In the genomic region with DNA sequence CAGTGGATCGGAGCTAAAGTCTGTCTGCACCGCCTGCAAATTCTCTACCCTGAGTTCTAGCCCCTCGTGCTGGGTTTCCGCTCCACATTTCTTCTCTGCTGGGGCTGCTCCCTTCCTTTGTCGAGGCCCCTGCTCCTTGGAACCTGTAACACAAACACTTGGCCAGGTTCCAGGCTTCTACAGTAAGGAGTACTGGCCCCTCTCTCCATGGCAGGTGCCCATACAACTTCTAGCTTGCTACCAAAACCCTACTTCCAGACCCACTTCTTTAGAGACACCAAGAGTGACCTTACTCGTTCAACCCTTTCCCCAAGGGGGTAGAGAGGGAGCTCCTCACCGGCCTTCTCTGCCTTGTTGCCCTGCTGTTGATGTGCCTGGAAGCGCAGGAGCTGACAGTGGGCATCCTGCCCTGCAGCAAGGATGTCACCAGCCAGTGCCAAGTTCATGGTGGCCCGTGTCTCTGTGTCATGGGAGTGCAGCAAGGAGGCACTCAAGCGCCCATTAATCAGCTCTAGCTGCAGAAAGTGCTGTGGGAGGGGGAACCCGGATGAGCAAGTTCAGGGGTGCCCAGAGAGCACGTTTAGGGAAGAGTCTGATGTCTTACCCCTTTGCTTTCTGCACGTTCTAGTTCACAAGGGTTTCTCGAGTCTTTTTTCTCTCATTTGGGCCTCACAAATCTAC, we compare ENCODE assay signal across 8 cellular contexts. TPM values are rescaled to one million over a fixed set of nuclear protein-coding genes. Genes with fewer than 3 reads are reported as not detected.
A peak's percentile ranks its signal among the peaks of the same experiment; 100 is the strongest.
DNase-seq lines count a peak whose midpoint lies in the region; ATAC-seq and TF ChIP-seq lines count a peak whose summit lies in the region.

No MANE protein-coding gene starts in this region.

- H3K4me3 ChIP-seq in OCI-LY1 (ENCODE audit: low read depth, low read length, poor library complexity, severe bottlenecking), result peak overlapping the region; percentile 86
- peak overlapping the region; percentile 30 to 67 for H3K4me3 ChIP-seq in muscle layer of colon (ENCODE audit: low read depth in 1 of 2, low read length in 2 of 2)
- H3K4me3 ChIP-seq in vagina, result peak overlapping the region; percentile 96 to 99

- H3K9me3 ChIP-seq in OCI-LY1 (ENCODE audit: low read length) (no peaks in the 10 kb centered on the region), muscle layer of colon (ENCODE audit: low read length) (no peaks in the 10 kb centered on the region), vagina (no peaks in the 10 kb centered on the region)

- H3K4me2 ChIP-seq in OCI-LY1 (ENCODE audit: low read length), result peak overlapping the region; percentile 72

- H3K79me2 ChIP-seq in OCI-LY1 (ENCODE audit: insufficient read depth, low read length), result no peaks in the 10 kb centered on the region

- H3K9me2 ChIP-seq in OCI-LY1 (ENCODE audit: low read depth, low read length), result no peaks in the 10 kb centered on the region

- DNase-seq in CD1c-positive myeloid dendritic cell (ENCODE audit: extremely low spot score) (peak; percentile 31), cerebellum (ENCODE audit: low spot score) (peak; percentile 56), vagina (ENCODE audit: extremely low spot score in 2 of 2) (no peak), NCI-H524 treated with DMSO at 0.1 percent for 48 hours (lab: John Stamatoyannopoulos, UW) (no peak), NCI-H1092 (lab: John Stamatoyannopoulos, UW) (no peak)

- H3F3A ChIP-seq in OCI-LY1 (ENCODE audit: insufficient read depth, low read length), result no peaks in the 10 kb centered on the region

- intact Hi-C loops in vagina (cut with DNase I), result loop anchor here (5.0 kb wide), 1 partner anchor 54 kb away; no protein-coding TSS in a partner anchor

- TF ChIP-seq POLR2A in vagina (IDR thresholded peaks at IDR 0.05), result no peak

- H3K9ac ChIP-seq in OCI-LY1 (ENCODE audit: low read length), result peak overlapping the region; percentile 91
- peak overlapping the region; percentile 31 for H3K9ac ChIP-seq in muscle layer of colon (ENCODE audit: low read length)

- ATAC-seq in GM19463 (IDR thresholded peaks at IDR 0.05; ENCODE audit: unreplicated experiment), result no peak

- no peaks in the 10 kb centered on the region for H4K20me1 ChIP-seq in OCI-LY1 (ENCODE audit: insufficient read depth, low read length)

- peaks cover 34% of the 10 kb centered on the region for H3K36me3 ChIP-seq in OCI-LY1 (ENCODE audit: insufficient read depth, low read length)
- H3K36me3 ChIP-seq in muscle layer of colon (ENCODE audit: insufficient read depth, low read length), result peaks cover 26% of the 10 kb centered on the region
- H3K36me3 ChIP-seq in vagina, result peaks cover 0 to 24% of the 10 kb centered on the region in 2 donors

- TF ChIP-seq CTCF in OCI-LY1 (IDR thresholded peaks at IDR 0.05; ENCODE audit: low read length) (no peak), vagina (IDR thresholded peaks at IDR 0.05) (no peak)

- no peak overlapping the region for H2AFZ ChIP-seq in OCI-LY1 (ENCODE audit: low read length)

- H3K27me3 ChIP-seq in OCI-LY1 (ENCODE audit: insufficient read depth, low read length) (no peaks in the 10 kb centered on the region), muscle layer of colon (ENCODE audit: control insufficient read depth in 1 of 2, insufficient read depth in 2 of 2, low read length in 2 of 2) (no peaks in the 10 kb centered on the region), vagina (no peaks in the 10 kb centered on the region)

- peaks cover 15% of the 10 kb centered on the region for H3K4me1 ChIP-seq in OCI-LY1 (ENCODE audit: insufficient read depth, low read length, severe bottlenecking)
- peaks cover 13% of the 10 kb centered on the region for H3K4me1 ChIP-seq in muscle layer of colon (ENCODE audit: insufficient read depth, low read length)
- peaks cover 20% of the 10 kb centered on the region for H3K4me1 ChIP-seq in vagina

- no peak overlapping the region for H3K27ac ChIP-seq in OCI-LY1 (ENCODE audit: low read depth, low read length, poor library complexity, severe bottlenecking)
- peak overlapping the region; percentile 9 for H3K27ac ChIP-seq in muscle layer of colon (ENCODE audit: low read depth, low read length)
- H3K27ac ChIP-seq in vagina, result peak overlapping the region; percentile 89

RNA-seq across cellular contexts. Expression of gene PREB, which starts 1.1 kb away (rescaled TPM):
- total RNA-seq in cerebellum, result 18.9 TPM
- total RNA-seq in vagina, result 57.5 TPM

RNA-seq across cellular contexts. Expression of gene PRR30, which starts 5.9 kb away (rescaled TPM):
- total RNA-seq in cerebellum, result not detected
- not detected for total RNA-seq in vagina

RNA-seq across cellular contexts. Expression of gene ABHD1, which starts 9.7 kb away (rescaled TPM):
- total RNA-seq in cerebellum (0.54 TPM), vagina (not detected)

RNA-seq across cellular contexts. Expression of gene CGREF1, which starts 14.4 kb away (rescaled TPM):
- total RNA-seq in cerebellum, result 22.1 TPM
- total RNA-seq in vagina, result 2.2 TPM

RNA-seq across cellular contexts. Expression of gene TCF23, which starts 15.5 kb away (rescaled TPM):
- total RNA-seq in cerebellum (not detected), vagina (7.4 TPM)

Comparison
In these comparisons a context has a peak if more than half of its experiments do, and no peak if none do; other contexts are left out.
1. DNase-seq: peak in CD1c-positive myeloid dendritic cell (single experiment) and cerebellum (single experiment); none in vagina (0 of 2), NCI-H524 treated with DMSO at 0.1 percent for 48 hours (single experiment) and NCI-H1092 (single experiment).
2. Peak in every context shown above with its lines, with median percentiles within 50 percentile points of each other: H3K4me3 ChIP-seq.